In the genomic region with DNA sequence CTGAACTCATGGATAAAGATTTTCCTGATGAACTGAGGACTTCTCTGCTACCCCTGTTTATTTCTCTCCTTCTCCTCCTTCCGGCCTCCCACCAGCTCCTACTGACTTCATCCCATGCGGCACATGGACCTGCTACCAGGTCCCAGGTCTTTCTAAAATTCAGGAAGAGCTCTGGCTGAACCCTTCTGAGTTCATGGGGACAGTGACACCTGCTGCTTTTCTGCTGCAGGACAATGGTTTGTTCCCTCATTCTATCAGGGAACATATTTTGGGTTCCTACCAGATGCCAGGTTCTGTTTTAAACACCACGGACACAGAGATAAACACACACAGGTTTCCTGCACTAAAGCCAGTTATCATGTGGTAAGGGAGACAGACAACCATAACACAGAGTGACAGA, we compare ENCODE assay signal across 8 cellular contexts.
DNase-seq lines count a peak whose midpoint lies in the region; ATAC-seq, FAIRE-seq and TF ChIP-seq lines count a peak whose summit lies in the region.

No MANE protein-coding gene starts in this region.

- no peak overlapping the region for H3K27ac ChIP-seq in pancreas

- H3K27me3 ChIP-seq in pancreas: no peaks in the 10 kb centered on the region

- H3K27me3 Mint-ChIP-seq in endothelial cell (ENCODE audit: unreplicated experiment): no peaks in the 10 kb centered on the region
- H3K27me3 Mint-ChIP-seq in activated T-cell treated with anti-CD3 and anti-CD28 coated beads, Interleukin-2, amount 50 U/mL, for 4 hours (ENCODE audit: low read depth): no peaks in the 10 kb centered on the region

- H3K4me3 Mint-ChIP-seq in endothelial cell (ENCODE audit: unreplicated experiment): no peak overlapping the region
- H3K4me3 Mint-ChIP-seq in activated T-cell treated with anti-CD3 and anti-CD28 coated beads, Interleukin-2, amount 50 U/mL, for 4 hours: no peak overlapping the region

- DNase-seq in D721Med (ENCODE audit: insufficient read length, low spot score): no peak
- peak; percentile 26 for DNase-seq in NCI-H69 (lab: John Stamatoyannopoulos, UW)
- DNase-seq in endothelial cell (ENCODE audit: low spot score): peak; percentile 32
- DNase-seq in pancreas: peak in 2 of 6 donors; percentile 38 to 60
- DNase-seq in stimulated activated CD4-positive, alpha-beta T cell treated with anti-CD3 and anti-CD28 coated beads, Interleukin-2, amount 100 ng/mL, for 24 hours: no peak
- DNase-seq in activated T-cell treated with anti-CD3 and anti-CD28 coated beads, Interleukin-2, amount 50 U/mL, for 4 hours: no peak
- DNase-seq in NCI-H146 (lab: John Stamatoyannopoulos, UW): no peak
- no peak for DNase-seq in lower leg skin (ENCODE audit: low spot score in 2 of 2)

- intact Hi-C loops in pancreas (cut with DNase I) (loop anchor here in 2 of 3 donors (10.0 kb wide), 2 partner anchors 422 to 462 kb away; a partner anchor contains a TSS), lower leg skin (cut with DNase I; ENCODE audit: low total_unique reads) (no loop called here)

- 59 to 61% methylated on average over 3 of the region's 3 CpGs for WGBS in pancreas, 2 donors
- 63 to 76% methylated on average over 3 of the region's 3 CpGs for WGBS in lower leg skin, 2 donors

- H3K9me3 ChIP-seq in pancreas: no peaks in the 10 kb centered on the region

- H3K4me1 Mint-ChIP-seq in endothelial cell (ENCODE audit: unreplicated experiment): peaks cover 21% of the 10 kb centered on the region
- peaks cover 15% of the 10 kb centered on the region for H3K4me1 Mint-ChIP-seq in activated T-cell treated with anti-CD3 and anti-CD28 coated beads, Interleukin-2, amount 50 U/mL, for 4 hours (ENCODE audit: low read depth)

- H3K4me3 ChIP-seq in pancreas (no peak overlapping the region), lower leg skin (ENCODE audit: low read depth, poor library complexity, severe bottlenecking) (no peak overlapping the region)

- FAIRE-seq in D721Med (lab: Jason Lieb, UNC) (no peak), pancreas (lab: Jason Lieb, UNC) (no peak)

- H3K9me3 Mint-ChIP-seq in endothelial cell (ENCODE audit: unreplicated experiment): no peaks in the 10 kb centered on the region
- H3K9me3 Mint-ChIP-seq in activated T-cell treated with anti-CD3 and anti-CD28 coated beads, Interleukin-2, amount 50 U/mL, for 4 hours: no peaks in the 10 kb centered on the region

- TF ChIP-seq CTCF in D721Med (IDR thresholded peaks at IDR 0.05; ENCODE audit: insufficient read depth, missing control alignments) (peak; percentile 51), endothelial cell (IDR thresholded peaks at IDR 0.05; ENCODE audit: unreplicated experiment) (peak; percentile 24), pancreas (IDR thresholded peaks at IDR 0.05) (peak in 3 of 4 donors; percentile 20 to 38 (median 23)), lower leg skin (IDR thresholded peaks at IDR 0.05) (peak in 1 of 3 donors; percentile 54)

- no peaks in the 10 kb centered on the region for H3K36me3 Mint-ChIP-seq in endothelial cell (ENCODE audit: low read depth, unreplicated experiment)
- H3K36me3 Mint-ChIP-seq in activated T-cell treated with anti-CD3 and anti-CD28 coated beads, Interleukin-2, amount 50 U/mL, for 4 hours (ENCODE audit: insufficient read depth): no peaks in the 10 kb centered on the region

- H3K27ac Mint-ChIP-seq in endothelial cell (ENCODE audit: unreplicated experiment): no peak overlapping the region

- no peak for TF ChIP-seq POLR2A in lower leg skin (IDR thresholded peaks at IDR 0.05)

- no peaks in the 10 kb centered on the region for H3K4me1 ChIP-seq in pancreas

- H3K36me3 ChIP-seq in pancreas: no peaks in the 10 kb centered on the region

- ATAC-seq in pancreas: peak; percentile 61 to 89 (median 78)
- ATAC-seq in activated T-cell treated with anti-CD3 and anti-CD28 coated beads, Interleukin-2, amount 50 U/mL, for 4 hours: no peak

Comparison
In these comparisons a context has a peak if more than half of its experiments do, and no peak if none do; other contexts are left out.
1. DNase-seq: peak in NCI-H69 (single experiment) and endothelial cell (single experiment); none in D721Med (single experiment), stimulated activated CD4-positive, alpha-beta T cell treated with anti-CD3 and anti-CD28 coated beads, Interleukin-2, amount 100 ng/mL, for 24 hours (0 of 2), activated T-cell treated with anti-CD3 and anti-CD28 coated beads, Interleukin-2, amount 50 U/mL, for 4 hours (single experiment), NCI-H146 (single experiment) and lower leg skin (0 of 2).
2. ATAC-seq: peak in pancreas (4 of 4); none in activated T-cell treated with anti-CD3 and anti-CD28 coated beads, Interleukin-2, amount 50 U/mL, for 4 hours (0 of 2).